In the genomic region with DNA sequence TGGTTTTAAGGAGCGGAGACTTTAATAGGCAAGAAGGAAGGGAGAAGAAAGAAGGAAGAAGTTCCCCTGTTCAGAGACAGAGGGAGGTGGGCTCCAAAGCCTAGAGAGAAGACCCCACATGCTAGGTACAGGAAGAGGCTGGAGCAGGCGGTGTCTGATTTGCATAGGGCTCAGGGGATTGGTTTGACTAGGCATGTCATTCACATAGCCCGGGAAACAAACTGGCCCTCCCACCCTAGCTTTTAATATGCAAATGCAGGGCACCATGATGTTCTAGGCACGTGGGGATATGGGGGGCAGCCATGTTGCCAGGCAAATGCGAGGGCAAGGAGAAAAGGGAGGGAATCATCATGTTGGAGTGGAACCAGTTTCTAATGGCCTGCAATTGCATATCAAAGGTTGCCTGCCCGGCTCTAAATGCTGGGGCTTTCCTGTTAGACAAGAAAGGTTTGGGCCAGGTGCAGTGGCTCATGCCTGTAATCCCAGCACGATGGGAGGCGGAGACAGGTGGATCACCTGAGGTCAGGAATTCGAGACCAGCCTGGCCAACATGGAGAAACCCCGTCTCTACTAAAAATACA, we compare ENCODE assay signal across 16 cellular contexts.
"Had no signal": no experiment of that assay in that cellular context is flagged by ENCODE, and none has a peak within 500 bp of the region (broad histone marks: within the 10 kb centered on the region; RNA-seq: fewer than 3 reads in every experiment).

No MANE protein-coding gene starts in this region.

- H3K4me1 Mint-ChIP-seq: stimulated activated naive B cell treated with anti-CD40 and anti-IgM and Interleukin-4, amounts not matched to agents 10 μg/mL and 1 μg/mL and 100 μg/mL, for 72 hours had no signal

- H3K27me3 ChIP-seq: foreskin keratinocyte, neutrophil, right atrium auricular region, sigmoid colon, stomach, transverse colon had no signal

- H3K27ac ChIP-seq: epithelial cell of prostate, foreskin keratinocyte, neutrophil, right atrium auricular region, sigmoid colon, skin epidermis, stomach, thoracic aorta, transverse colon had no signal

- H3K9me3 ChIP-seq: neutrophil, right atrium auricular region, sigmoid colon, stomach, thoracic aorta, transverse colon had no signal

- ATAC-seq: effector memory CD8-positive, alpha-beta T cell; foreskin keratinocyte; naive thymus-derived CD8-positive, alpha-beta T cell; stimulated activated naive B cell treated with anti-CD40 and anti-IgM and Interleukin-4, amounts not matched to agents 10 μg/mL and 1 μg/mL and 100 μg/mL, for 72 hours had no signal

- H3K4me3 Mint-ChIP-seq: effector memory CD8-positive, alpha-beta T cell; naive thymus-derived CD8-positive, alpha-beta T cell; stimulated activated naive B cell treated with anti-CD40 and anti-IgM and Interleukin-4, amounts not matched to agents 10 μg/mL and 1 μg/mL and 100 μg/mL, for 72 hours had no signal

- H3K36me3 Mint-ChIP-seq: naive thymus-derived CD8-positive, alpha-beta T cell; stimulated activated naive B cell treated with anti-CD40 and anti-IgM and Interleukin-4, amounts not matched to agents 10 μg/mL and 1 μg/mL and 100 μg/mL, for 72 hours had no signal

- H3K4me3 ChIP-seq: right atrium auricular region, sigmoid colon, skin epidermis, stomach, thoracic aorta, transverse colon had no signal

- H3K4me1 ChIP-seq: right atrium auricular region, sigmoid colon, stomach, transverse colon had no signal

- DNase-seq: effector memory CD8-positive, alpha-beta T cell; foreskin keratinocyte; naive thymus-derived CD8-positive, alpha-beta T cell; sigmoid colon; stimulated activated CD4-positive, alpha-beta T cell treated with anti-CD3 and anti-CD28 coated beads, Interleukin-2, amount 100 ng/mL, for 24 hours; stimulated activated CD4-positive, alpha-beta T cell treated with anti-CD3 and anti-CD28 coated beads, Interleukin-4, amount 100 ng/mL, for 4 hours; stimulated activated naive B cell treated with anti-CD40 and anti-IgM and Interleukin-4, amounts not matched to agents 10 μg/mL and 1 μg/mL and 100 μg/mL, for 72 hours; stomach; substantia nigra; transverse colon had no signal

- H3K9me3 Mint-ChIP-seq: effector memory CD8-positive, alpha-beta T cell; naive thymus-derived CD8-positive, alpha-beta T cell had no signal

- H3K36me3 ChIP-seq: neutrophil, right atrium auricular region, sigmoid colon, stomach, thoracic aorta, transverse colon had no signal

- FAIRE-seq: urothelium cell line had no signal

- H3K27ac Mint-ChIP-seq: effector memory CD8-positive, alpha-beta T cell; naive thymus-derived CD8-positive, alpha-beta T cell; stimulated activated naive B cell treated with anti-CD40 and anti-IgM and Interleukin-4, amounts not matched to agents 10 μg/mL and 1 μg/mL and 100 μg/mL, for 72 hours had no signal
